8 cellular contexts compared by ENCODE assay signal in the genomic region with DNA sequence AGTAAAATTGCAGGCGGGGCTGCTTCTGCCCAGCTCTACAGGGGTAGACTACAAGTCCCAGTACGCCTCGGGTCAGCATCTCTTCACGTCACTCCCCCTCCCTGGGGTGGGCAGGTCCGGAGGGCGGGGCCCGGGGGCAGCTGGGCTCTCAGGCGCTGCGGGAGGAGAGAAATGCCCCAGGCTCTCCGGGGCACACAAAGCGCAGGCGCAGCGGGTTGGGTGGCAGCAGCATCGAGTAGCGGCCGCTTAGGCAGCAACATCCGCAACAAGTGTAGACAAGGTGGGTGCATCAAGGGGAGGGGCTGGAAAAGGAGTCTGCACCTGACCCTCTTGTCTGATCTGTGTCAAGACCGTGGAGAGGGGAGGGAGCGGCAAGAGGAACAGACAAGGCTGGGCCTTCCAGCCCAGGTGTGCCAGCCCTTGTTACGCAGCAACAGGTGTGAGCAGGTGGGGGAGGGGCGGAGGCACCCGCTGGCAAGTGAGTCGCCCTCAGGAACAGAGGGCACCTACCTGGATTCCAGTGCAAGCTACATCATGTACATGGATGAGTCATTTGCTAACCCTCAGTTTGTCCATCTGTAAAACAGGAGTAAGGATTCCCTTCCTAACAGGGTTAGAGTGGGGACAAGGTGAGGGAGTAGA. TPM values are rescaled to one million over a fixed set of nuclear protein-coding genes. Genes with fewer than 3 reads are reported as not detected.
DNase-seq lines count a peak whose midpoint lies in the region; ATAC-seq and TF ChIP-seq lines count a peak whose summit lies in the region.

No MANE protein-coding gene starts in this region.

- ATAC-seq in GM19397 (IDR thresholded peaks at IDR 0.05; ENCODE audit: unreplicated experiment) (peak; percentile 83), esophagus mucosa (peak; percentile 87)
- peak; percentile 100 for ATAC-seq in activated T-cell treated with anti-CD3 and anti-CD28 coated beads, Interleukin-2, amount 50 U/mL, for 4 hours

- H3K4me3 Mint-ChIP-seq in activated T-cell treated with anti-CD3 and anti-CD28 coated beads, Interleukin-2, amount 50 U/mL, for 4 hours, result peak overlapping the region; percentile 77

- H3K9me3 Mint-ChIP-seq in activated T-cell treated with anti-CD3 and anti-CD28 coated beads, Interleukin-2, amount 50 U/mL, for 4 hours, result no peaks in the 10 kb centered on the region

- H3K79me2 ChIP-seq in OCI-LY1 (ENCODE audit: insufficient read depth, low read length), result no peaks in the 10 kb centered on the region

- H3K36me3 ChIP-seq in OCI-LY1 (ENCODE audit: insufficient read depth, low read length) (no peaks in the 10 kb centered on the region), muscle layer of duodenum (ENCODE audit: control insufficient read depth in 1 of 2, insufficient read depth in 2 of 2, low read length in 2 of 2) (no peaks in the 10 kb centered on the region)

- H3K27me3 ChIP-seq in OCI-LY1 (ENCODE audit: insufficient read depth, low read length) (peaks cover 12% of the 10 kb centered on the region), muscle layer of duodenum (ENCODE audit: low read depth, low read length) (no peaks in the 10 kb centered on the region)

- H3K27me3 Mint-ChIP-seq in activated T-cell treated with anti-CD3 and anti-CD28 coated beads, Interleukin-2, amount 50 U/mL, for 4 hours (ENCODE audit: low read depth), result peaks cover 3% of the 10 kb centered on the region

- H2AFZ ChIP-seq in OCI-LY1 (ENCODE audit: low read length), result no peak overlapping the region

- H3K9ac ChIP-seq in OCI-LY1 (ENCODE audit: low read length), result peak overlapping the region; percentile 30; the same call in 1 of the 2 replicates

- TF ChIP-seq CTCF in AG09319 (IDR thresholded peaks at IDR 0.05; ENCODE audit: low read depth, low read length), result no peak
- no peak for TF ChIP-seq CTCF in OCI-LY1 (IDR thresholded peaks at IDR 0.05; ENCODE audit: low read length)

- H3K27ac ChIP-seq in OCI-LY1 (ENCODE audit: low read depth, low read length, poor library complexity, severe bottlenecking) (no peak overlapping the region), muscle layer of duodenum (ENCODE audit: low read length) (no peak overlapping the region)

- peak overlapping the region; percentile 59 for H3K4me3 ChIP-seq in OCI-LY1 (ENCODE audit: low read depth, low read length, poor library complexity, severe bottlenecking)
- H3K4me3 ChIP-seq in muscle layer of duodenum (ENCODE audit: low read depth in 1 of 2, low read length in 2 of 2), result peak overlapping the region; percentile 45 to 52

- peaks cover 19% of the 10 kb centered on the region for H3K4me1 ChIP-seq in OCI-LY1 (ENCODE audit: insufficient read depth, low read length, severe bottlenecking)
- no peaks in the 10 kb centered on the region for H3K4me1 ChIP-seq in muscle layer of duodenum (ENCODE audit: control insufficient read depth in 1 of 2, insufficient read depth in 2 of 2, low read length in 2 of 2)

- peak; percentile 38 for DNase-seq in AG09319 (ENCODE audit: extremely low read depth, low read depth)
- DNase-seq in HUDEP-2 (lab: John Stamatoyannopoulos, UW; ENCODE audit: unreplicated experiment in 76 of 76), result peak in 70 of 76 experiments; percentile 6 to 80 (median 56)
- DNase-seq in activated T-cell treated with anti-CD3 and anti-CD28 coated beads, Interleukin-2, amount 50 U/mL, for 4 hours, result peak; percentile 89
- DNase-seq in stimulated activated CD8-positive, alpha-beta memory T cell treated with anti-CD3 and anti-CD28 coated beads, Interleukin-7, amount 100 ng/mL, for 24 hours (ENCODE audit: low read depth), result peak; percentile 87

- H4K20me1 ChIP-seq in OCI-LY1 (ENCODE audit: insufficient read depth, low read length), result no peaks in the 10 kb centered on the region

- H3K9me3 ChIP-seq in OCI-LY1 (ENCODE audit: low read length), result no peaks in the 10 kb centered on the region
- H3K9me3 ChIP-seq in muscle layer of duodenum (ENCODE audit: control insufficient read depth in 1 of 2, low read length in 2 of 2), result no peaks in the 10 kb centered on the region

- no peaks in the 10 kb centered on the region for H3K36me3 Mint-ChIP-seq in activated T-cell treated with anti-CD3 and anti-CD28 coated beads, Interleukin-2, amount 50 U/mL, for 4 hours (ENCODE audit: insufficient read depth)

- no peaks in the 10 kb centered on the region for H3K9me2 ChIP-seq in OCI-LY1 (ENCODE audit: low read depth, low read length)

- peak overlapping the region; percentile 78 for H3K4me2 ChIP-seq in OCI-LY1 (ENCODE audit: low read length)

- peaks cover 25% of the 10 kb centered on the region for H3K4me1 Mint-ChIP-seq in activated T-cell treated with anti-CD3 and anti-CD28 coated beads, Interleukin-2, amount 50 U/mL, for 4 hours (ENCODE audit: low read depth)

- no peaks in the 10 kb centered on the region for H3F3A ChIP-seq in OCI-LY1 (ENCODE audit: insufficient read depth, low read length)

RNA-seq across cellular contexts. Expression of gene PLEKHB1, which starts 1.2 kb away (rescaled TPM):
- 1 to 10 TPM; 3.1 to 3.7 (median 3.4) TPM for total RNA-seq in activated T-cell treated with anti-CD3 and anti-CD28 coated beads, Interleukin-2, amount 50 U/mL, for 4 hours
- total RNA-seq in esophagus mucosa, result 1.4 TPM

RNA-seq across cellular contexts. Expression of gene FAM168A, which starts 49.7 kb away (rescaled TPM):
- 1 to 10 TPM; 7.2 to 8.7 (median 8.3) TPM for total RNA-seq in activated T-cell treated with anti-CD3 and anti-CD28 coated beads, Interleukin-2, amount 50 U/mL, for 4 hours
- total RNA-seq in esophagus mucosa, result 10.1 TPM

Comparison
In these comparisons a context has a peak if more than half of its experiments do, and no peak if none do; other contexts are left out.
1. DNase-seq: peak in every context shown above with its lines; median percentile 89 in activated T-cell treated with anti-CD3 and anti-CD28 coated beads, Interleukin-2, amount 50 U/mL, for 4 hours; 87 in stimulated activated CD8-positive, alpha-beta memory T cell treated with anti-CD3 and anti-CD28 coated beads, Interleukin-7, amount 100 ng/mL, for 24 hours; 56 in HUDEP-2; 38 in AG09319.